2 cellular contexts compared by ENCODE assay signal in the genomic region with DNA sequence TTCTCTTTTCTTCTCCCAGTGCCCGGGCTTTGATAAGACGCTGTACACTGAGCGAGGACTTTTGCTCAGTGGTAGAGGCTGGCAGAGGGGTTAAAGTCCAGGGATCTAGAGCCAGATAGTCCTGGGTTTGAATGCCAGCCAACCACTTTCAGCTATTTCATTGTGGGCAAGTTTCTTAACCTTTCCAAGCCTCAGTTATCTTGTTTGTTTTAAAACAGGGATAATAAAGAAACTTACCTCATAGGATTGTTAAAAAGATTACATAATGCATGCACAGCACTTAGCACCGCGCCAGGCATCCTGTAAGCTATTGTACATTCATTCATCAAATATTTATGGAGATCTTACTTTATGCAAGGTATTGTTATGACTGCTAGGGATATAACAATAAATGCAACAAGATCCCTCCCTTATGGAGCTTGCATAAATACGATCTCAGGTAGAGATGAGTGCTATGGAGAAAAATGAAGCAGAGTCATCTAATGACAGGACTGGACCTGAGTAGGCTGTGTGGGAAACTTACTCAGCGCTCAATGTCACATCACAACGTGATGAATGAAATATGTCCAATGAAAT.
TF ChIP-seq lines count a peak whose summit lies in the region.

No MANE protein-coding gene starts in this region.

TF ChIP-seq in liver, 16 proteins besides CTCF, POLR2A, EP300 and RAD21 (continued from another document):
- TF ChIP-seq, protein P1, sequence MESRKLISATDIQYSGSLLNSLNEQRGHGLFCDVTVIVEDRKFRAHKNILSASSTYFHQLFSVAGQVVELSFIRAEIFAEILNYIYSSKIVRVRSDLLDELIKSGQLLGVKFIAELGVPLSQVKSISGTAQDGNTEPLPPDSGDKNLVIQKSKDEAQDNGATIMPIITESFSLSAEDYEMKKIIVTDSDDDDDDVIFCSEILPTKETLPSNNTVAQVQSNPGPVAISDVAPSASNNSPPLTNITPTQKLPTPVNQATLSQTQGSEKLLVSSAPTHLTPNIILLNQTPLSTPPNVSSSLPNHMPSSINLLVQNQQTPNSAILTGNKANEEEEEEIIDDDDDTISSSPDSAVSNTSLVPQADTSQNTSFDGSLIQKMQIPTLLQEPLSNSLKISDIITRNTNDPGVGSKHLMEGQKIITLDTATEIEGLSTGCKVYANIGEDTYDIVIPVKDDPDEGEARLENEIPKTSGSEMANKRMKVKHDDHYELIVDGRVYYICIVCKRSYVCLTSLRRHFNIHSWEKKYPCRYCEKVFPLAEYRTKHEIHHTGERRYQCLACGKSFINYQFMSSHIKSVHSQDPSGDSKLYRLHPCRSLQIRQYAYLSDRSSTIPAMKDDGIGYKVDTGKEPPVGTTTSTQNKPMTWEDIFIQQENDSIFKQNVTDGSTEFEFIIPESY (IDR thresholded peaks at IDR 0.05), result peak; percentile 69
- TF ChIP-seq HNF4G (IDR thresholded peaks at IDR 0.05) (peak; percentile 75), JUND (IDR thresholded peaks at IDR 0.05) (peak; percentile 65 to 86), FOXA2 (IDR thresholded peaks at IDR 0.05) (no peak), RXRA (IDR thresholded peaks at IDR 0.05) (peak; percentile 53 to 77), GABPA (IDR thresholded peaks at IDR 0.05 in 1 of 2, conservative IDR thresholded peaks at IDR 0.05 in 1 of 2) (no peak), YY1 (IDR thresholded peaks at IDR 0.05) (peak; percentile 48), SP1 (IDR thresholded peaks at IDR 0.05) (peak; percentile 63)
- TF ChIP-seq, protein P2, sequence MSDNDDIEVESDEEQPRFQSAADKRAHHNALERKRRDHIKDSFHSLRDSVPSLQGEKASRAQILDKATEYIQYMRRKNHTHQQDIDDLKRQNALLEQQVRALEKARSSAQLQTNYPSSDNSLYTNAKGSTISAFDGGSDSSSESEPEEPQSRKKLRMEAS (IDR thresholded peaks at IDR 0.05), result peak; percentile 51
- TF ChIP-seq, protein P3, sequence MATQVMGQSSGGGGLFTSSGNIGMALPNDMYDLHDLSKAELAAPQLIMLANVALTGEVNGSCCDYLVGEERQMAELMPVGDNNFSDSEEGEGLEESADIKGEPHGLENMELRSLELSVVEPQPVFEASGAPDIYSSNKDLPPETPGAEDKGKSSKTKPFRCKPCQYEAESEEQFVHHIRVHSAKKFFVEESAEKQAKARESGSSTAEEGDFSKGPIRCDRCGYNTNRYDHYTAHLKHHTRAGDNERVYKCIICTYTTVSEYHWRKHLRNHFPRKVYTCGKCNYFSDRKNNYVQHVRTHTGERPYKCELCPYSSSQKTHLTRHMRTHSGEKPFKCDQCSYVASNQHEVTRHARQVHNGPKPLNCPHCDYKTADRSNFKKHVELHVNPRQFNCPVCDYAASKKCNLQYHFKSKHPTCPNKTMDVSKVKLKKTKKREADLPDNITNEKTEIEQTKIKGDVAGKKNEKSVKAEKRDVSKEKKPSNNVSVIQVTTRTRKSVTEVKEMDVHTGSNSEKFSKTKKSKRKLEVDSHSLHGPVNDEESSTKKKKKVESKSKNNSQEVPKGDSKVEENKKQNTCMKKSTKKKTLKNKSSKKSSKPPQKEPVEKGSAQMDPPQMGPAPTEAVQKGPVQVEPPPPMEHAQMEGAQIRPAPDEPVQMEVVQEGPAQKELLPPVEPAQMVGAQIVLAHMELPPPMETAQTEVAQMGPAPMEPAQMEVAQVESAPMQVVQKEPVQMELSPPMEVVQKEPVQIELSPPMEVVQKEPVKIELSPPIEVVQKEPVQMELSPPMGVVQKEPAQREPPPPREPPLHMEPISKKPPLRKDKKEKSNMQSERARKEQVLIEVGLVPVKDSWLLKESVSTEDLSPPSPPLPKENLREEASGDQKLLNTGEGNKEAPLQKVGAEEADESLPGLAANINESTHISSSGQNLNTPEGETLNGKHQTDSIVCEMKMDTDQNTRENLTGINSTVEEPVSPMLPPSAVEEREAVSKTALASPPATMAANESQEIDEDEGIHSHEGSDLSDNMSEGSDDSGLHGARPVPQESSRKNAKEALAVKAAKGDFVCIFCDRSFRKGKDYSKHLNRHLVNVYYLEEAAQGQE (IDR thresholded peaks at IDR 0.05), result no peak
- TF ChIP-seq, protein P4, sequence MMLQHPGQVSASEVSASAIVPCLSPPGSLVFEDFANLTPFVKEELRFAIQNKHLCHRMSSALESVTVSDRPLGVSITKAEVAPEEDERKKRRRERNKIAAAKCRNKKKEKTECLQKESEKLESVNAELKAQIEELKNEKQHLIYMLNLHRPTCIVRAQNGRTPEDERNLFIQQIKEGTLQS (IDR thresholded peaks at IDR 0.05), result peak; percentile 33

TF ChIP-seq in HepG2, 621 proteins besides CTCF, POLR2A, EP300 and RAD21 (continued from another document):
- TF ChIP-seq ZNF772 (CRISPR knock-in tag; IDR thresholded peaks at IDR 0.05) (no peak), ZNF607 (CRISPR knock-in tag; IDR thresholded peaks at IDR 0.05; ENCODE audit: borderline replicate concordance) (no peak), ZNF446 (CRISPR knock-in tag; IDR thresholded peaks at IDR 0.05) (no peak), PAF1 (CRISPR knock-in tag; IDR thresholded peaks at IDR 0.05) (no peak)
